ENCODE assay signal across 1 cellular context in genomic region chr12:64584173-64584555, GRCh38.
TF ChIP-seq lines count a peak whose summit lies in the region.

No MANE protein-coding gene starts in this region.

TF ChIP-seq in WTC11, 78 proteins besides CTCF, POLR2A, EP300 and RAD21 (continued from another document):
- TF ChIP-seq, protein P1, sequence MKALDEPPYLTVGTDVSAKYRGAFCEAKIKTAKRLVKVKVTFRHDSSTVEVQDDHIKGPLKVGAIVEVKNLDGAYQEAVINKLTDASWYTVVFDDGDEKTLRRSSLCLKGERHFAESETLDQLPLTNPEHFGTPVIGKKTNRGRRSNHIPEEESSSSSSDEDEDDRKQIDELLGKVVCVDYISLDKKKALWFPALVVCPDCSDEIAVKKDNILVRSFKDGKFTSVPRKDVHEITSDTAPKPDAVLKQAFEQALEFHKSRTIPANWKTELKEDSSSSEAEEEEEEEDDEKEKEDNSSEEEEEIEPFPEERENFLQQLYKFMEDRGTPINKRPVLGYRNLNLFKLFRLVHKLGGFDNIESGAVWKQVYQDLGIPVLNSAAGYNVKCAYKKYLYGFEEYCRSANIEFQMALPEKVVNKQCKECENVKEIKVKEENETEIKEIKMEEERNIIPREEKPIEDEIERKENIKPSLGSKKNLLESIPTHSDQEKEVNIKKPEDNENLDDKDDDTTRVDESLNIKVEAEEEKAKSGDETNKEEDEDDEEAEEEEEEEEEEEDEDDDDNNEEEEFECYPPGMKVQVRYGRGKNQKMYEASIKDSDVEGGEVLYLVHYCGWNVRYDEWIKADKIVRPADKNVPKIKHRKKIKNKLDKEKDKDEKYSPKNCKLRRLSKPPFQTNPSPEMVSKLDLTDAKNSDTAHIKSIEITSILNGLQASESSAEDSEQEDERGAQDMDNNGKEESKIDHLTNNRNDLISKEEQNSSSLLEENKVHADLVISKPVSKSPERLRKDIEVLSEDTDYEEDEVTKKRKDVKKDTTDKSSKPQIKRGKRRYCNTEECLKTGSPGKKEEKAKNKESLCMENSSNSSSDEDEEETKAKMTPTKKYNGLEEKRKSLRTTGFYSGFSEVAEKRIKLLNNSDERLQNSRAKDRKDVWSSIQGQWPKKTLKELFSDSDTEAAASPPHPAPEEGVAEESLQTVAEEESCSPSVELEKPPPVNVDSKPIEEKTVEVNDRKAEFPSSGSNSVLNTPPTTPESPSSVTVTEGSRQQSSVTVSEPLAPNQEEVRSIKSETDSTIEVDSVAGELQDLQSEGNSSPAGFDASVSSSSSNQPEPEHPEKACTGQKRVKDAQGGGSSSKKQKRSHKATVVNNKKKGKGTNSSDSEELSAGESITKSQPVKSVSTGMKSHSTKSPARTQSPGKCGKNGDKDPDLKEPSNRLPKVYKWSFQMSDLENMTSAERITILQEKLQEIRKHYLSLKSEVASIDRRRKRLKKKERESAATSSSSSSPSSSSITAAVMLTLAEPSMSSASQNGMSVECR (CRISPR knock-in tag; IDR thresholded peaks at IDR 0.05; ENCODE audit: borderline replicate concordance): no peak
- TF ChIP-seq, protein P2, sequence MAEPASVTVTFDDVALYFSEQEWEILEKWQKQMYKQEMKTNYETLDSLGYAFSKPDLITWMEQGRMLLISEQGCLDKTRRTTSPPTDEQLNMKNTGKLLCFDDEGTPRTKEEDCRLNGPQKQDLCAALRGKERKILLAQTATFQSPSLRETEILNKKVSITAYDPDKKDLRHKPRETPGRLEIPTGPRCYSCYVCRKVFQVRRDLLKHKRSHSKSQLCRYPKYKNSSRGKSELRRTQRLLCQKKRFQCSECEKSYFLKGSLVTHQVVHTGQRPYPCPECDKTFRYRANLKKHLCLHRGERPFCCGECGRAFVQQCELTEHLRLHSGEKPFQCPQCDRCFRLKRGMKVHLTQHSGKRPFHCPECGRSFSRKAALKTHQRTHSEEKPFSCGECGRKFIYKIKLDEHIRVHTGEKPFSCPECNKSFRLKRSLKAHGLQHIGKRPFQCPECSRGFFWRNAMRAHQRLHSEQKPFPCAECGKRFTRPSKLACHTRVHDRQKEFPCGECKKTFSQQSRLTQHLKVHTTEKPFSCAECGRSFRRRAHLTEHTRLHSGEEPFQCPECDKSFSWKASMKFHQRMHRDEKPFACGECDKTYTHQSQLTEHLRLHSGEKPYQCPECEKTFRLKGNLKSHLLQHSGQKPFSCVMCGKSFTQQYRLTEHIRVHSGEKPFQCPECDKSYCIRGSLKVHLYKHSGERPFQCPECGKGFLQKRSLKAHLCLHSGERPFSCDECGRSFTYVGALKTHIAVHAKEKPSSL (CRISPR knock-in tag; conservative IDR thresholded peaks at IDR 0.05): no peak
- TF ChIP-seq ZNF671 (CRISPR knock-in tag; IDR thresholded peaks at IDR 0.05) (no peak), JUN (CRISPR knock-in tag; IDR thresholded peaks at IDR 0.05) (no peak), ETV6 (CRISPR knock-in tag; IDR thresholded peaks at IDR 0.05) (no peak), RELA (CRISPR knock-in tag; IDR thresholded peaks at IDR 0.05; ENCODE audit: borderline replicate concordance) (no peak), HMGA2 (CRISPR knock-in tag; IDR thresholded peaks at IDR 0.05) (no peak), MLX (CRISPR knock-in tag; IDR thresholded peaks at IDR 0.05) (no peak), ZNF396 (CRISPR knock-in tag; IDR thresholded peaks at IDR 0.05; ENCODE audit: borderline replicate concordance) (no peak), NFE2L1 (CRISPR knock-in tag; IDR thresholded peaks at IDR 0.05) (no peak)
- TF ChIP-seq, protein P3, sequence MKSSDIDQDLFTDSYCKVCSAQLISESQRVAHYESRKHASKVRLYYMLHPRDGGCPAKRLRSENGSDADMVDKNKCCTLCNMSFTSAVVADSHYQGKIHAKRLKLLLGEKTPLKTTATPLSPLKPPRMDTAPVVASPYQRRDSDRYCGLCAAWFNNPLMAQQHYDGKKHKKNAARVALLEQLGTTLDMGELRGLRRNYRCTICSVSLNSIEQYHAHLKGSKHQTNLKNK (CRISPR knock-in tag; IDR thresholded peaks at IDR 0.05): no peak
- TF ChIP-seq, protein P4, sequence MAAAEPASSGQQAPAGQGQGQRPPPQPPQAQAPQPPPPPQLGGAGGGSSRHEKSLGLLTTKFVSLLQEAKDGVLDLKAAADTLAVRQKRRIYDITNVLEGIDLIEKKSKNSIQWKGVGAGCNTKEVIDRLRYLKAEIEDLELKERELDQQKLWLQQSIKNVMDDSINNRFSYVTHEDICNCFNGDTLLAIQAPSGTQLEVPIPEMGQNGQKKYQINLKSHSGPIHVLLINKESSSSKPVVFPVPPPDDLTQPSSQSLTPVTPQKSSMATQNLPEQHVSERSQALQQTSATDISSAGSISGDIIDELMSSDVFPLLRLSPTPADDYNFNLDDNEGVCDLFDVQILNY (CRISPR knock-in tag; IDR thresholded peaks at IDR 0.05): no peak
